In the genomic region with DNA sequence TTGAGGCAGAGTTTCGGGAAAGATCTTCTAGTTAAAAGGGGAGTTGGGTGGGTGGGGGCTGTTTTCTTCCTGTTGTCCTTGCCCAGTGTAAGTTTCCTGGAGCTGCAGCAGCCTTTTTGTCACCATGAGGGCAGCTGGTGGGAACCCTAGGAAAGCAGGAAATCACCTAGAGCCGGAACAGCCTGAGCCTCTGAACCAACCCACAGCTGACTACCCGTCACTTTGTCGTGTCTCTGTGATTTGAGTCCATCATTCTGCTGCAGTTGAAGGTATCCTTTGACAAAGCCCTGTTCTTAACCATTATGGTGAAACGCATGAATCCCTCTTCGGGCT, we compare ENCODE assay signal across 8 cellular contexts. TPM values are rescaled to one million over a fixed set of nuclear protein-coding genes. Genes with fewer than 3 reads are reported as not detected.
DNase-seq lines count a peak whose midpoint lies in the region; ATAC-seq and TF ChIP-seq lines count a peak whose summit lies in the region.

No MANE protein-coding gene starts in this region.

- H3K4me1 ChIP-seq in skeletal muscle tissue (ENCODE audit: control insufficient read depth in 3 of 3, insufficient read depth in 3 of 3, low read length in 3 of 3) = peaks cover 14 to 24% (median 20%) of the 10 kb centered on the region in 3 donors

- H3K36me3 ChIP-seq in H7 (replicated peaks; ENCODE audit: control insufficient read depth, insufficient read depth, low read length) = no peaks in the 10 kb centered on the region
- H3K36me3 ChIP-seq in skeletal muscle tissue (ENCODE audit: control insufficient read depth in 3 of 3, insufficient read depth in 3 of 3, low read length in 3 of 3) = no peaks in the 10 kb centered on the region

- ATAC-seq in GM21423 (IDR thresholded peaks at IDR 0.05; ENCODE audit: unreplicated experiment) (no peak), HG03469 (IDR thresholded peaks at IDR 0.05; ENCODE audit: unreplicated experiment) (no peak)

- no peaks in the 10 kb centered on the region for H3K27me3 ChIP-seq in H7 (ENCODE audit: control insufficient read depth, insufficient read depth, low read length)
- H3K27me3 ChIP-seq in skeletal muscle tissue (ENCODE audit: control insufficient read depth in 3 of 3, insufficient read depth in 3 of 3, low read length in 3 of 3) = no peaks in the 10 kb centered on the region

- TF ChIP-seq CTCF in VCaP (conservative IDR thresholded peaks at IDR 0.05) = no peak
- no peak for TF ChIP-seq CTCF in foreskin fibroblast (IDR thresholded peaks at IDR 0.05; ENCODE audit: low read depth, low read length)

- no peaks in the 10 kb centered on the region for H3K9me3 ChIP-seq in skeletal muscle tissue (ENCODE audit: control insufficient read depth in 3 of 3, low read length in 3 of 3)

- peak overlapping the region; percentile 74 for H3K4me3 ChIP-seq in H7 (ENCODE audit: insufficient read depth, low read depth, low read length)
- H3K4me3 ChIP-seq in foreskin fibroblast (ENCODE audit: low read depth in 1 of 2, low read length in 2 of 2) = peak overlapping the region; percentile 61 to 93
- H3K4me3 ChIP-seq in skeletal muscle tissue (ENCODE audit: low read length in 3 of 3) = peak overlapping the region; percentile 95 to 99 (median 99)

- peak overlapping the region; percentile 75 for H3K27ac ChIP-seq in VCaP
- peak overlapping the region; percentile 89 for H3K27ac ChIP-seq in skeletal muscle tissue (ENCODE audit: low read depth, low read length)

- DNase-seq in H7 (no peak), foreskin fibroblast (no peak), DMS153 treated with DMSO at 0.1 percent for 48 hours (lab: John Stamatoyannopoulos, UW; ENCODE audit: unreplicated experiment) (no peak), kidney glomerular epithelial cell (lab: John Stamatoyannopoulos, UW) (no peak)

- H3K9ac ChIP-seq in skeletal muscle tissue (ENCODE audit: low read depth in 1 of 3, low read length in 3 of 3) = peak overlapping the region; percentile 83 to 94 (median 91)

RNA-seq across cellular contexts. Expression of a gene that starts 1.2 kb away (rescaled TPM):
- total RNA-seq in H7 (2014; rRNA removed; shearing (Covaris generic)) = 0.42 and 2.3 TPM in 2 replicates
- not detected for total RNA-seq in skeletal muscle tissue

RNA-seq across cellular contexts. Expression of a gene that starts 24.4 kb away (rescaled TPM):
- 151 and 161 TPM in 2 replicates for total RNA-seq in H7 (2014; rRNA removed; shearing (Covaris generic))
- 49.1 TPM for total RNA-seq in skeletal muscle tissue
